In genomic region chr17:10144456-10144855, GRCh38 we compare ENCODE assay signal across 28 cellular contexts.
"Had no signal": no experiment of that assay in that cellular context is flagged by ENCODE, and none has a peak within 500 bp of the region (broad histone marks: within the 10 kb centered on the region; RNA-seq: fewer than 3 reads in every experiment).

No MANE protein-coding gene starts in this region.

- H3K9me3 Mint-ChIP-seq: activated naive CD8-positive, alpha-beta T cell treated with anti-CD3 and anti-CD28 coated beads, Interleukin-2, amount 10 ng/mL, durations not matched to agents 7 days and 5 days; naive B cell; nephron progenitor cell; stimulated activated memory B cell treated with anti-CD40 and anti-IgM and Interleukin-4, amounts not matched to agents 10 μg/mL and 1 μg/mL and 100 μg/mL, for 72 hours; stimulated activated naive CD8-positive, alpha-beta T cell treated with anti-CD3 and anti-CD28 coated beads, Interleukin-15, amount 100 ng/mL, for 72 hours; T-cell; T-helper 2 cell treated with Interferon-gamma antibody and Interleukin-4, amounts not matched to agents 5 μg/mL and 100 μg/mL, for 36 hours had no signal

- H3K27ac Mint-ChIP-seq: activated naive CD4-positive, alpha-beta T cell treated with anti-CD3 and anti-CD28 coated beads, Interleukin-2, amount 10 ng/mL, durations not matched to agents 7 days and 5 days; activated naive CD8-positive, alpha-beta T cell treated with anti-CD3 and anti-CD28 coated beads, Interleukin-2, amount 10 ng/mL, durations not matched to agents 7 days and 5 days; activated T-helper 1 cell treated with anti-CD3 and anti-CD28 coated beads, Interleukin-12 subunit alpha, Interleukin-12 subunit beta, Interleukin-2, Interleukin-4 antibody, amounts not matched to agents 30 ng/mL and 10 ng/mL and 1 ng/mL, durations not matched to agents 14 hours and 24 hours and 36 hours; progenitor cell of endocrine pancreas; stimulated activated memory B cell treated with anti-CD40 and anti-IgM and Interleukin-4, amounts not matched to agents 10 μg/mL and 1 μg/mL and 100 μg/mL, for 72 hours; stimulated activated naive CD8-positive, alpha-beta T cell treated with anti-CD3 and anti-CD28 coated beads, Interleukin-15, amount 100 ng/mL, for 72 hours; T-helper 2 cell treated with Interferon-gamma antibody and Interleukin-4, amounts not matched to agents 5 μg/mL and 100 μg/mL, for 36 hours had no signal

- H3K36me3 Mint-ChIP-seq: activated naive CD4-positive, alpha-beta T cell treated with anti-CD3 and anti-CD28 coated beads, Interleukin-2, amount 10 ng/mL, durations not matched to agents 7 days and 5 days; activated naive CD8-positive, alpha-beta T cell treated with anti-CD3 and anti-CD28 coated beads, Interleukin-2, amount 10 ng/mL, durations not matched to agents 7 days and 5 days; naive B cell; stimulated activated memory B cell treated with anti-CD40 and anti-IgM and Interleukin-4, amounts not matched to agents 10 μg/mL and 1 μg/mL and 100 μg/mL, for 72 hours; T-cell had no signal

- H3K4me3 Mint-ChIP-seq: activated naive CD4-positive, alpha-beta T cell treated with anti-CD3 and anti-CD28 coated beads, Interleukin-2, amount 10 ng/mL, durations not matched to agents 7 days and 5 days; activated naive CD8-positive, alpha-beta T cell treated with anti-CD3 and anti-CD28 coated beads, Interleukin-2, amount 10 ng/mL, durations not matched to agents 7 days and 5 days; activated T-helper 1 cell treated with anti-CD3 and anti-CD28 coated beads, Interleukin-12 subunit alpha, Interleukin-12 subunit beta, Interleukin-2, Interleukin-4 antibody, amounts not matched to agents 30 ng/mL and 10 ng/mL and 1 ng/mL, durations not matched to agents 14 hours and 24 hours and 36 hours; mesothelial cell of epicardium; nephron progenitor cell; stimulated activated memory B cell treated with anti-CD40 and anti-IgM and Interleukin-4, amounts not matched to agents 10 μg/mL and 1 μg/mL and 100 μg/mL, for 72 hours; T-helper 2 cell treated with Interferon-gamma antibody and Interleukin-4, amounts not matched to agents 5 μg/mL and 100 μg/mL, for 36 hours had no signal

- H3K27me3 Mint-ChIP-seq: naive B cell, progenitor cell of endocrine pancreas had no signal

- DNase-seq: activated CD4-positive, alpha-beta T cell treated with anti-CD3 and anti-CD28 coated beads for 4 hours; activated CD4-positive, alpha-beta T cell treated with anti-CD3 and anti-CD28 coated beads, Interleukin-2, amount 50 U/mL, for 48 hours; activated CD4-positive, CD25-positive, alpha-beta regulatory T cell; activated CD8-positive, alpha-beta memory T cell treated with anti-CD3 and anti-CD28 coated beads for 24 hours; activated effector memory CD4-positive, alpha-beta T cell treated with anti-CD3 and anti-CD28 coated beads, Interleukin-2, amount 50 U/mL, for 16 hours; activated naive CD8-positive, alpha-beta T cell treated with anti-CD3 and anti-CD28 coated beads, Interleukin-2, amount 10 ng/mL, durations not matched to agents 7 days and 5 days; activated T-cell treated with anti-CD3 and anti-CD28 coated beads, Interleukin-2, amount 50 U/mL, for 1 hour; amygdala; central memory CD4-positive, alpha-beta T cell; effector CD8-positive, alpha-beta T cell; gastrocnemius medialis; glutamatergic neuron; kidney; naive B cell; nephron progenitor cell; ovary; right lobe of liver; stimulated activated CD4-positive, alpha-beta T cell treated with anti-CD3 and anti-CD28 coated beads, Interleukin-4, amount 100 ng/mL, for 24 hours; stimulated activated naive CD8-positive, alpha-beta T cell treated with anti-CD3 and anti-CD28 coated beads, Interleukin-15, amount 100 ng/mL, for 72 hours; substantia nigra; upper lobe of left lung had no signal
